ENCODE assay signal across 36 cellular contexts in genomic region chr17:79722787-79723186, GRCh38. TPM values are rescaled to one million over a fixed set of nuclear protein-coding genes. Genes with fewer than 3 reads are reported as not detected.
"Had no signal": no experiment of that assay in that cellular context is flagged by ENCODE, and none has a peak within 500 bp of the region (broad histone marks: within the 10 kb centered on the region; RNA-seq: fewer than 3 reads in every experiment).

No MANE protein-coding gene starts in this region.

- FAIRE-seq: astrocyte, colon, endometrium, endothelial cell of umbilical vein had no signal

- ATAC-seq: activated CD4-positive, alpha-beta T cell treated with anti-CD3 and anti-CD28 coated beads for 36 hours; activated CD8-positive, alpha-beta T cell treated with anti-CD3 and anti-CD28 coated beads for 36 hours; activated T-cell treated with anti-CD3 and anti-CD28 coated beads, Interleukin-2, amount 50 U/mL, for 4 hours; activated T-helper 17 cell treated with anti-CD3 and anti-CD28 coated beads, Interleukin-2, amount 50 U/mL, for 72 hours; gastroesophageal sphincter; T-helper 17 cell had no signal

- H3K27ac ChIP-seq: epithelial cell of prostate, esophagus squamous epithelium, gastroesophageal sphincter, heart right ventricle had no signal

- DNase-seq: activated CD4-positive, alpha-beta T cell treated with anti-CD3 and anti-CD28 coated beads for 36 hours; activated CD4-positive, alpha-beta T cell treated with anti-CD3 and anti-CD28 coated beads, Interleukin-2, amount 10 ng/mL, durations not matched to agents 24 days and 14 days; activated CD4-positive, CD25-positive, alpha-beta regulatory T cell; activated CD4-positive, CD25-positive, alpha-beta regulatory T cell treated with anti-CD3 and anti-CD28 coated beads, Interleukin-2, amount 50 U/mL, for 72 hours; activated CD8-positive, alpha-beta memory T cell treated with anti-CD3 and anti-CD28 coated beads for 24 hours; activated CD8-positive, alpha-beta T cell treated with anti-CD3 and anti-CD28 coated beads for 36 hours; activated effector memory CD4-positive, alpha-beta T cell treated with Interleukin-2 at 50 U/mL for 16 hours; activated gamma-delta T cell treated with Interleukin-2 at 50 U/mL for 16 hours; activated naive CD4-positive, alpha-beta T cell treated with anti-CD3 and anti-CD28 coated beads, Interleukin-2, amount 50 U/mL, for 16 hours; activated naive CD4-positive, alpha-beta T cell treated with Interleukin-2 at 50 U/mL for 16 hours; activated T-cell treated with anti-CD3 and anti-CD28 coated beads, Interleukin-2, amount 50 U/mL, for 4 hours; amniotic stem cell; anterior cingulate cortex; caudate nucleus; cortex of kidney; effector CD8-positive, alpha-beta T cell; esophagus squamous epithelium; foreskin melanocyte; heart right ventricle; T-helper 1 cell; T-helper 17 cell; T1000 had no signal

- H3K36me3 ChIP-seq: esophagus squamous epithelium, gastroesophageal sphincter, heart right ventricle had no signal

- H3K4me1 ChIP-seq: esophagus squamous epithelium, gastroesophageal sphincter, heart right ventricle had no signal

- H3K9me3 ChIP-seq: esophagus squamous epithelium, gastroesophageal sphincter, heart right ventricle had no signal

- H3K4me3 ChIP-seq: esophagus squamous epithelium, gastroesophageal sphincter, heart right ventricle had no signal

RNA-seq across cellular contexts. Expression of gene ENPP7, which starts 8.0 kb away (rescaled TPM):
- total RNA-seq: activated CD4-positive, alpha-beta T cell treated with anti-CD3 and anti-CD28 coated beads for 36 hours; activated CD4-positive, alpha-beta T cell treated with anti-CD3 and anti-CD28 coated beads, Interleukin-2, amount 10 ng/mL, durations not matched to agents 24 days and 14 days; activated T-cell treated with anti-CD3 and anti-CD28 coated beads, Interleukin-2, amount 50 U/mL, for 4 hours; astrocyte; chondrocyte; dermis blood vessel endothelial cell; endothelial cell of umbilical vein; esophagus squamous epithelium; fibroblast of lung; fibroblast of villous mesenchyme; glomerular endothelial cell; heart right ventricle; T-helper 17 cell had no signal
- polyA plus RNA-seq: adipose tissue, endothelial cell of umbilical vein, esophagus, fibroblast of lung, heart right ventricle had no signal
